8 cellular contexts compared by ENCODE assay signal in the genomic region with DNA sequence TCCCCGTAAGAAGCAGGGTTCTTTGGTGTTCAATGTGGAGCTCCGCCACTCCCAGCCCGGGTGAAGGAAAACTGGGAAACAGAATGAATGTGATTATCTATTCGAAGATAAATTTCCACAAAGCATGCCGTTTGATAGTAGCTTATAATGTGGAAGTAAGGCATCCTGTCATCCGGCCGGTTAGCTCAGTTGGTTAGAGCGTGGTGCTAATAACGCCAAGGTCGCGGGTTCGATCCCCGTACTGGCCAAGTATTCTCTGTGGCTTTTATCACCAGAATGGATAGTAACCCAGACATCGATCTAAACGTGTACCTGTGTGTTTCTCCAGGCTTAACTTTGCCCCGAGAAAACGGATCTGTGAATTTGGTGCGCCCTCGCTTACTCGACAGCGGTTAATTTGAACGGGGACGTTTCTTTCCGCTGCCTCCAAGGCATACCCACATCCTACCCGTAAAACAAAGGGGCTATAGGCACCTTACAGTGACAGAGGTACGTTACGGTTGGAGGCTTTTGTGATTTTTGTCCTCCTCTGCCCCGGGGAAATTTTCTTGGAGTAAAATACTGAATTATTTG.
DNase-seq lines count a peak whose midpoint lies in the region; TF ChIP-seq lines count a peak whose summit lies in the region.

No MANE protein-coding gene starts in this region.

- peaks cover 2% of the 10 kb centered on the region for H3K4me1 Mint-ChIP-seq in endothelial cell (ENCODE audit: unreplicated experiment)

- peaks cover 14% of the 10 kb centered on the region for H3K27me3 Mint-ChIP-seq in endothelial cell (ENCODE audit: unreplicated experiment)

- DNase-seq in GM20000 (ENCODE audit: low spot score) (peak; percentile 61), HT-29 (ENCODE audit: low spot score) (peak; percentile 96), endothelial cell (ENCODE audit: low spot score) (peak; percentile 78), mucosa of gallbladder (ENCODE audit: low spot score) (peak; percentile 88)
- DNase-seq in NK-92 treated with Interleukin-12 subunit alpha and Interleukin-12 subunit beta, amount 100 ng/mL, for 24 hours (lab: John Stamatoyannopoulos, UW), result peak; percentile 20
- peak; percentile 96 for DNase-seq in activated CD8-positive, alpha-beta memory T cell treated with anti-CD3 and anti-CD28 coated beads for 24 hours
- peak; percentile 76 to 79 for DNase-seq in stimulated activated CD8-positive, alpha-beta memory T cell treated with anti-CD3 and anti-CD28 coated beads, Interleukin-4, amount 100 ng/mL, for 1 hour (ENCODE audit: low read depth in 2 of 2, low spot score in 1 of 2)

- H3K9me3 Mint-ChIP-seq in endothelial cell (ENCODE audit: unreplicated experiment), result no peaks in the 10 kb centered on the region

- H3K27ac ChIP-seq in C4-2B, result peak overlapping the region; percentile 47

- H3K4me3 Mint-ChIP-seq in endothelial cell (ENCODE audit: unreplicated experiment), result peak overlapping the region; percentile 94

- no peaks in the 10 kb centered on the region for H3K36me3 Mint-ChIP-seq in endothelial cell (ENCODE audit: low read depth, unreplicated experiment)

- TF ChIP-seq CTCF in C4-2B (conservative IDR thresholded peaks at IDR 0.05) (no peak), GM20000 (IDR thresholded peaks at IDR 0.05; ENCODE audit: extremely low read depth, missing control alignments) (no peak), endothelial cell (IDR thresholded peaks at IDR 0.05; ENCODE audit: unreplicated experiment) (no peak)

- H3K27ac Mint-ChIP-seq in endothelial cell (ENCODE audit: unreplicated experiment), result peak overlapping the region; percentile 72

Comparison
In these comparisons a context has a peak if more than half of its experiments do, and no peak if none do; other contexts are left out.
1. Peak in every context shown above with its lines: DNase-seq and H3K27ac ChIP-seq.
2. DNase-seq: peak in every context shown above with its lines; median percentile 96 in HT-29; 96 in activated CD8-positive, alpha-beta memory T cell treated with anti-CD3 and anti-CD28 coated beads for 24 hours; 88 in mucosa of gallbladder; 78 in endothelial cell; 78 in stimulated activated CD8-positive, alpha-beta memory T cell treated with anti-CD3 and anti-CD28 coated beads, Interleukin-4, amount 100 ng/mL, for 1 hour; 61 in GM20000; 20 in NK-92 treated with Interleukin-12 subunit alpha and Interleukin-12 subunit beta, amount 100 ng/mL, for 24 hours.